15 cellular contexts compared by ENCODE assay signal in the genomic region with DNA sequence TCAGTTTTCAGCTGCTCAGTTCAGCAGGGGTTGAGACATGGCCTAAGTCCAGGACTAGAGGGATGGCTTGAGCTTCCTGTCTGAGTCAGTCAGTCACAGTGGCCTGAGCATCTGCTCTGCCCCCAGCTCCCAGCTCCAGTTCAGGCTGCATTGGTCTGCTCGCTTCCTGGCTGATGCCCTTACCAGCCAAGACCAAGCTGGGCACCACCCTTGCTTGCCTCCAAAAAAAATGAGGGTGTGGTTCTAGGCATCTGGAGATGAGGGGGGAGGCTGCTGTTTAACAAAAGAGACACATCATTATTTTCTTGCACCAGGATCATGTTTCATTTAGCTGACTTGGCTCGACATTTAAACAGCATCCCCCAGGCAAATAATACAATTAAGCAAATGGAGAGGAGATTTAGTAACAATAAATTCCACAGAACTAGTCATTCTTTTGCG.
DNase-seq lines count a peak whose midpoint lies in the region; ATAC-seq and TF ChIP-seq lines count a peak whose summit lies in the region.
"Had no signal": no experiment of that assay in that cellular context is flagged by ENCODE, and none has a peak within 500 bp of the region (broad histone marks: within the 10 kb centered on the region; RNA-seq: fewer than 3 reads in every experiment).

No MANE protein-coding gene starts in this region.

- peak overlapping the region; percentile 19; the same call in 1 of the 2 replicates for H3K9ac ChIP-seq in PC-3 (ENCODE audit: low read length)
- no peak overlapping the region for H3K9ac ChIP-seq in fibroblast of lung (ENCODE audit: insufficient read depth, low read length)
- H3K9ac ChIP-seq in smooth muscle cell (ENCODE audit: low read depth) = no peak overlapping the region

- H3K4me3 ChIP-seq in PC-3 (ENCODE audit: low read length) (no peak overlapping the region), fibroblast of lung (replicated peaks in 1 of 4; ENCODE audit: control extremely low read depth in 1 of 4, insufficient read depth in 1 of 4, low read depth in 3 of 4, low read length in 4 of 4) (no peak overlapping the region), smooth muscle cell (no peak overlapping the region)
- H3K4me3 ChIP-seq: A549 had no signal

- no peak overlapping the region for H3K27ac Mint-ChIP-seq in stimulated activated effector memory CD8-positive, alpha-beta T cell treated with anti-CD3 and anti-CD28 coated beads, Interleukin-12 subunit alpha, Interleukin-12 subunit beta, amount 100 ng/mL, for 72 hours
- H3K27ac Mint-ChIP-seq: activated naive CD8-positive, alpha-beta T cell; memory B cell; stimulated activated naive B cell treated with anti-CD40 and anti-IgM and Interleukin-4, amounts not matched to agents 10 μg/mL and 1 μg/mL and 100 μg/mL, for 72 hours had no signal

- TF ChIP-seq CTCF in PC-3 (conservative IDR thresholded peaks at IDR 0.05; ENCODE audit: low read depth, low read length) (no peak), fibroblast of lung (conservative IDR thresholded peaks at IDR 0.05 in 1 of 2, IDR thresholded peaks at IDR 0.05 in 1 of 2; ENCODE audit: low read depth in 1 of 2, low read length in 2 of 2) (no peak), smooth muscle cell (IDR thresholded peaks at IDR 0.05; ENCODE audit: borderline replicate concordance, insufficient read depth, poor library complexity, severe bottlenecking) (no peak)

- peaks cover 25% of the 10 kb centered on the region for H3K4me1 ChIP-seq in PC-3 (ENCODE audit: insufficient read depth, low read length)
- peaks cover 3% of the 10 kb centered on the region for H3K4me1 ChIP-seq in fibroblast of lung (ENCODE audit: control insufficient read depth, extremely low read depth, insufficient read depth, low read length)
- H3K4me1 ChIP-seq in smooth muscle cell (ENCODE audit: low read depth) = no peaks in the 10 kb centered on the region
- H3K4me1 ChIP-seq: A549 had no signal

- H3F3A ChIP-seq in PC-3 (ENCODE audit: low read length, unreplicated experiment) (no peaks in the 10 kb centered on the region), smooth muscle cell (ENCODE audit: low read depth) (peaks cover 2% of the 10 kb centered on the region)

- H3K4me2 ChIP-seq in PC-3 (ENCODE audit: low read length) = peak overlapping the region; percentile 17
- H3K4me2 ChIP-seq in fibroblast of lung (ENCODE audit: extremely low read depth, insufficient read depth, low read length) = peak overlapping the region; percentile 26
- peak overlapping the region; percentile 44 for H3K4me2 ChIP-seq in smooth muscle cell
- H3K4me2 ChIP-seq: A549 had no signal

- intact Hi-C loops in PC-3 (cut with micrococcal nuclease) = loop anchor here (1.0 to 2.0 kb wide), 5 partner anchors 9 to 86 kb away; no protein-coding TSS in a partner anchor

- WGBS in smooth muscle cell (ENCODE audit: low lambda C conversion rate) = 50% methylated on average over 3 of the region's 3 CpGs

- no peaks in the 10 kb centered on the region for H3K9me2 ChIP-seq in PC-3 (replicated peaks; ENCODE audit: low read length)

- H3K36me3 Mint-ChIP-seq in stimulated activated effector memory CD8-positive, alpha-beta T cell treated with anti-CD3 and anti-CD28 coated beads, Interleukin-12 subunit alpha, Interleukin-12 subunit beta, amount 100 ng/mL, for 72 hours = no peaks in the 10 kb centered on the region
- H3K36me3 Mint-ChIP-seq: activated naive CD8-positive, alpha-beta T cell; stimulated activated naive B cell treated with anti-CD40 and anti-IgM and Interleukin-4, amounts not matched to agents 10 μg/mL and 1 μg/mL and 100 μg/mL, for 72 hours had no signal

- H3K9me3 Mint-ChIP-seq in stimulated activated effector memory CD8-positive, alpha-beta T cell treated with anti-CD3 and anti-CD28 coated beads, Interleukin-12 subunit alpha, Interleukin-12 subunit beta, amount 100 ng/mL, for 72 hours = peaks cover 7% of the 10 kb centered on the region

- BruUV-seq in PC-3 (replicated peaks; lab: Mats Ljungman, UMichigan) = no TSS peak

- no peaks in the 10 kb centered on the region for H4K20me1 ChIP-seq in PC-3 (ENCODE audit: low read length)
- H4K20me1 ChIP-seq in fibroblast of lung (ENCODE audit: control insufficient read depth, extremely low read depth, insufficient read depth, low read length) = no peaks in the 10 kb centered on the region
- no peaks in the 10 kb centered on the region for H4K20me1 ChIP-seq in smooth muscle cell (ENCODE audit: low read depth)

- H3K79me2 ChIP-seq in PC-3 (ENCODE audit: low read length) = no peaks in the 10 kb centered on the region
- H3K79me2 ChIP-seq in fibroblast of lung (ENCODE audit: control insufficient read depth, insufficient read depth, low read length) = no peaks in the 10 kb centered on the region
- no peaks in the 10 kb centered on the region for H3K79me2 ChIP-seq in smooth muscle cell (ENCODE audit: low read depth)

- peak; percentile 98 for ATAC-seq in PC-3
- ATAC-seq in stimulated activated effector memory CD8-positive, alpha-beta T cell treated with anti-CD3 and anti-CD28 coated beads, Interleukin-12 subunit alpha, Interleukin-12 subunit beta, amount 100 ng/mL, for 72 hours = no peak
- ATAC-seq: stimulated activated naive B cell treated with anti-CD40 and anti-IgM and Interleukin-4, amounts not matched to agents 10 μg/mL and 1 μg/mL and 100 μg/mL, for 72 hours had no signal

- no peaks in the 10 kb centered on the region for H3K27me3 ChIP-seq in PC-3 (ENCODE audit: low read length)
- H3K27me3 ChIP-seq in fibroblast of lung (ENCODE audit: control insufficient read depth, insufficient read depth, low read length) = no peaks in the 10 kb centered on the region
- H3K27me3 ChIP-seq in smooth muscle cell (ENCODE audit: low read depth) = no peaks in the 10 kb centered on the region

- H3K36me3 ChIP-seq in PC-3 (ENCODE audit: low read depth, low read length) = no peaks in the 10 kb centered on the region
- no peaks in the 10 kb centered on the region for H3K36me3 ChIP-seq in fibroblast of lung (ENCODE audit: control insufficient read depth, insufficient read depth, low read length)
- peaks cover 9% of the 10 kb centered on the region for H3K36me3 ChIP-seq in smooth muscle cell (ENCODE audit: low read depth)

- DNase-seq in NCI-H1417 (lab: John Stamatoyannopoulos, UW) = peak in 2 of 3 experiments; percentile 2 to 51
- no peak for DNase-seq in NCI-H1417 treated with DMSO at 0.1 percent for 48 hours (lab: John Stamatoyannopoulos, UW)
- peak; percentile 94 for DNase-seq in PC-3
- peak; percentile 84 to 89 for DNase-seq in fibroblast of lung (ENCODE audit: low read depth in 2 of 2)
- no peak for DNase-seq in smooth muscle cell (lab: John Stamatoyannopoulos, UW; ENCODE audit: unreplicated experiment)
- DNase-seq in stimulated activated effector memory CD8-positive, alpha-beta T cell treated with anti-CD3 and anti-CD28 coated beads, Interleukin-12 subunit alpha, Interleukin-12 subunit beta, amount 100 ng/mL, for 72 hours (ENCODE audit: low spot score in 2 of 2) = no peak
- no peak for DNase-seq in NCI-H82 treated with DMSO at 0.1 percent for 48 hours (lab: John Stamatoyannopoulos, UW; ENCODE audit: unreplicated experiment)
- DNase-seq in NCI-H1930 (lab: John Stamatoyannopoulos, UW) = no peak
- DNase-seq: activated CD4-positive, alpha-beta T cell treated with anti-CD3 and anti-CD28 coated beads for 1 hour; Kasumi-1; small intestine; stimulated activated naive B cell treated with anti-CD40 and anti-IgM and Interleukin-4, amounts not matched to agents 10 μg/mL and 1 μg/mL and 100 μg/mL, for 72 hours had no signal

- H2AFZ ChIP-seq in PC-3 (ENCODE audit: low read length) (no peak overlapping the region), fibroblast of lung (ENCODE audit: low read length) (no peak overlapping the region), smooth muscle cell (ENCODE audit: low read depth) (no peak overlapping the region)

- H3K9me3 ChIP-seq in PC-3 (ENCODE audit: low read length) (no peaks in the 10 kb centered on the region), fibroblast of lung (ENCODE audit: control insufficient read depth, insufficient read depth, low read depth, low read length) (no peaks in the 10 kb centered on the region), smooth muscle cell (replicated peaks; ENCODE audit: low read depth) (peaks cover 4% of the 10 kb centered on the region)
- H3K9me3 ChIP-seq: A549 had no signal

- no peaks in the 10 kb centered on the region for H3K4me1 Mint-ChIP-seq in stimulated activated effector memory CD8-positive, alpha-beta T cell treated with anti-CD3 and anti-CD28 coated beads, Interleukin-12 subunit alpha, Interleukin-12 subunit beta, amount 100 ng/mL, for 72 hours
- H3K4me1 Mint-ChIP-seq: memory B cell; stimulated activated naive B cell treated with anti-CD40 and anti-IgM and Interleukin-4, amounts not matched to agents 10 μg/mL and 1 μg/mL and 100 μg/mL, for 72 hours had no signal

- POLR2A ChIA-PET in PC-3 (lab: Charles Lee; ENCODE audit: unreplicated experiment) = interaction anchor here (0.6 kb wide), 1 partner anchor 177 kb away, joined by 3 read pairs; no protein-coding TSS in a partner anchor

- no peak overlapping the region for H3K4me3 Mint-ChIP-seq in stimulated activated effector memory CD8-positive, alpha-beta T cell treated with anti-CD3 and anti-CD28 coated beads, Interleukin-12 subunit alpha, Interleukin-12 subunit beta, amount 100 ng/mL, for 72 hours
- H3K4me3 Mint-ChIP-seq: activated naive CD8-positive, alpha-beta T cell; memory B cell; stimulated activated naive B cell treated with anti-CD40 and anti-IgM and Interleukin-4, amounts not matched to agents 10 μg/mL and 1 μg/mL and 100 μg/mL, for 72 hours had no signal

- CTCF ChIA-PET in PC-3 (lab: Charles Lee) = interaction anchor here (0.6 to 0.8 kb wide), 2 partner anchors 13 to 205 kb away, joined by 3 read pairs; no protein-coding TSS in a partner anchor

- peak overlapping the region; percentile 73 for H3K27ac ChIP-seq in PC-3 (ENCODE audit: low read length)
- no peak overlapping the region for H3K27ac ChIP-seq in fibroblast of lung (ENCODE audit: insufficient read depth, low read length)
- no peak overlapping the region for H3K27ac ChIP-seq in smooth muscle cell (ENCODE audit: low read depth)
- H3K27ac ChIP-seq: A549 had no signal

Comparison
In these comparisons a context has a peak if more than half of its experiments do, and no peak if none do; other contexts are left out.
1. DNase-seq: peak in NCI-H1417 (2 of 3), PC-3 (single experiment) and fibroblast of lung (2 of 2); none in NCI-H1417 treated with DMSO at 0.1 percent for 48 hours (single experiment), smooth muscle cell (single experiment), stimulated activated effector memory CD8-positive, alpha-beta T cell treated with anti-CD3 and anti-CD28 coated beads, Interleukin-12 subunit alpha, Interleukin-12 subunit beta, amount 100 ng/mL, for 72 hours (0 of 2), NCI-H82 treated with DMSO at 0.1 percent for 48 hours (single experiment) and NCI-H1930 (0 of 2).
2. Peak in every context shown above with its lines, with median percentiles within 50 percentile points of each other: H3K4me2 ChIP-seq.